ENCODE assay signal across 8 cellular contexts in genomic region chr2:100984892-100985307, GRCh38. TPM values are rescaled to one million over a fixed set of nuclear protein-coding genes. Genes with fewer than 3 reads are reported as not detected.
DNase-seq lines count a peak whose midpoint lies in the region; ATAC-seq, FAIRE-seq and TF ChIP-seq lines count a peak whose summit lies in the region.

No MANE protein-coding gene starts in this region.

- DNase-seq in COLO829 (ENCODE audit: low spot score), result peak; percentile 74
- DNase-seq in H54 (ENCODE audit: insufficient read length, low spot score), result peak; percentile 59
- DNase-seq in NCI-H2196 treated with DMSO at 0.1 percent for 48 hours (lab: John Stamatoyannopoulos, UW; ENCODE audit: unreplicated experiment), result peak; percentile 42
- DNase-seq in activated CD4-positive, alpha-beta T cell treated with anti-CD3 and anti-CD28 coated beads for 36 hours, result peak; percentile 89
- DNase-seq in chondrocyte (ENCODE audit: low spot score), result no peak
- DNase-seq in left lobe of liver (ENCODE audit: low spot score), result peak; percentile 72
- DNase-seq in stimulated activated CD4-positive, alpha-beta T cell treated with anti-CD3 and anti-CD28 coated beads, Interleukin-4, amount 100 ng/mL, for 4 hours, result peak; percentile 68 to 77

- no peak overlapping the region for H3K27ac Mint-ChIP-seq in activated CD4-positive, alpha-beta T cell treated with anti-CD3 and anti-CD28 coated beads for 36 hours
- no peak overlapping the region for H3K27ac Mint-ChIP-seq in chondrocyte (ENCODE audit: unreplicated experiment)

- H3K4me3 Mint-ChIP-seq in activated CD4-positive, alpha-beta T cell treated with anti-CD3 and anti-CD28 coated beads for 36 hours, result no peak overlapping the region
- no peak overlapping the region for H3K4me3 Mint-ChIP-seq in chondrocyte (ENCODE audit: unreplicated experiment)

- CTCF ChIA-PET in activated CD4-positive, alpha-beta T cell treated with anti-CD3 and anti-CD28 coated beads for 36 hours (lab: Charles Lee), result interaction anchor here (0.5 to 4.4 kb wide), 6 partner anchors 64 to 380 kb away, joined by 3 to 30 read pairs (median 9); no protein-coding TSS in a partner anchor

- peak; percentile 79 for FAIRE-seq in H54 (lab: Jason Lieb, UNC)

- ATAC-seq in activated CD4-positive, alpha-beta T cell treated with anti-CD3 and anti-CD28 coated beads for 36 hours, result peak; percentile 85
- ATAC-seq in left lobe of liver (peak; percentile 88), GM18870 (IDR thresholded peaks at IDR 0.05; ENCODE audit: unreplicated experiment) (no peak)

- intact Hi-C loops in activated CD4-positive, alpha-beta T cell treated with anti-CD3 and anti-CD28 coated beads for 36 hours (cut with DNase I, micrococcal nuclease), result loop anchor here (1.0 to 10.0 kb wide), 7 partner anchors 170 to 722 kb away; no protein-coding TSS in a partner anchor

- POLR2A ChIA-PET in activated CD4-positive, alpha-beta T cell treated with anti-CD3 and anti-CD28 coated beads for 36 hours (lab: Charles Lee), result no interaction called here

- no peaks in the 10 kb centered on the region for H3K36me3 Mint-ChIP-seq in activated CD4-positive, alpha-beta T cell treated with anti-CD3 and anti-CD28 coated beads for 36 hours (ENCODE audit: low read depth)
- H3K36me3 Mint-ChIP-seq in chondrocyte (ENCODE audit: low read depth), result peaks cover 22% of the 10 kb centered on the region

- peak; percentile 97 for TF ChIP-seq CTCF in chondrocyte (IDR thresholded peaks at IDR 0.05)

- H3K9me3 Mint-ChIP-seq in activated CD4-positive, alpha-beta T cell treated with anti-CD3 and anti-CD28 coated beads for 36 hours (ENCODE audit: low read depth), result no peaks in the 10 kb centered on the region
- H3K9me3 Mint-ChIP-seq in chondrocyte (ENCODE audit: low read depth), result no peaks in the 10 kb centered on the region

- H3K4me1 Mint-ChIP-seq in activated CD4-positive, alpha-beta T cell treated with anti-CD3 and anti-CD28 coated beads for 36 hours, result peaks cover 2% of the 10 kb centered on the region
- peaks cover 17% of the 10 kb centered on the region for H3K4me1 Mint-ChIP-seq in chondrocyte (ENCODE audit: low read depth)

- no peak for TF ChIP-seq POLR2A in H54 (IDR thresholded peaks at IDR 0.05; ENCODE audit: low read depth, low read length)

- peaks cover 2% of the 10 kb centered on the region for H3K27me3 Mint-ChIP-seq in activated CD4-positive, alpha-beta T cell treated with anti-CD3 and anti-CD28 coated beads for 36 hours
- no peaks in the 10 kb centered on the region for H3K27me3 Mint-ChIP-seq in chondrocyte (ENCODE audit: low read depth)

RNA-seq across cellular contexts. Expression of gene RPL31, which starts 17.2 kb away (rescaled TPM):
- total RNA-seq in activated CD4-positive, alpha-beta T cell treated with anti-CD3 and anti-CD28 coated beads for 36 hours, result 1,000 to 10,000 TPM in 1 of 2 experiments, 100 to 1,000 TPM in 1; 889 to 1,817 TPM
- total RNA-seq in chondrocyte (951 to 1,014 TPM (median 979 TPM) in 3 replicates), left lobe of liver (410 TPM)
